In the genomic region with DNA sequence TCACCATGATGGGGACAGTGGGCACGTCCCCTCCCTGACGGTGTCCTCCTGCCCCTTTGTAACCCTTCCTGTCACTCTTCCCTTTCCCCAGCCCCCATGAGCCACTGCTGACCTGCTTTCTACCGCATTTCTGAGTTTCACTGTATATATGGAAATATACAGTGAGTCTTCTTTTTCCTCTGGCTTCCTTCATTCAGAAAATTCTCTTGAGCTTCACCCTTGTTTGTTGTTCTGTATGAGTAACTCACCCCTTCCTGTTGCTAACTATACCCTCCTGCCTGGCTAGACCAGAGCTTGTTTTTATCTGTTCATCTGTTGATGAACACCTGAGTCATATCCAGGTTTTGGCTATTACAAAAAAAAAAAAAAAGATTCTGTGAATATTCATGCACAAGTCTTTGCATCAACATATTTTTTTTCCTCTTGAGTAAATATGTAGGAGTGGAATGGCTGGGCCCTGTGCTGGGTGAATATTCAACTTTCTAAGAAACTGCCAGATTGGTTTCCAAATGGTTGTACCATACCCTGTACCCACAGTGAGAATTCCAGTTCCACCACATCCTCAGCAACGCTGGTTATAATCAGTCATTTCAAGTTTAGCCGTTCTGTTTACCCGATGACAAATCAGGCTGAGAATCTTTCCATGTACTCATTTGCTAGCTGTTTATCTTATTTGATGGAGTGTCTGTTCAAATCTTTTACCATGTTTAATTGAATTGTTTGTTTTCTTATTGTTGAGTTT, we compare ENCODE assay signal across 8 cellular contexts.
DNase-seq lines count a peak whose midpoint lies in the region; ATAC-seq and TF ChIP-seq lines count a peak whose summit lies in the region.
"Had no signal": no experiment of that assay in that cellular context is flagged by ENCODE, and none has a peak within 500 bp of the region (broad histone marks: within the 10 kb centered on the region; RNA-seq: fewer than 3 reads in every experiment).

No MANE protein-coding gene starts in this region.

- peak; percentile 87 for DNase-seq in H4 (ENCODE audit: low spot score)
- peak; percentile 55 to 76 for DNase-seq in SW 1271 (lab: John Stamatoyannopoulos, UW)
- peak; percentile 61 for DNase-seq in choroid plexus epithelial cell (ENCODE audit: low read depth)
- peak; percentile 33 for DNase-seq in pulmonary artery endothelial cell (ENCODE audit: low read depth, low spot score)
- no peak for DNase-seq in NOMO-1 treated with DMSO at 0.1 percent for 48 hours (lab: John Stamatoyannopoulos, UW; ENCODE audit: unreplicated experiment)
- no peak for DNase-seq in cerebellar nuclear complex (lab: John Stamatoyannopoulos, UW)
- DNase-seq: NCI-H187 treated with DMSO at 0.1 percent for 48 hours had no signal

- no peak for ATAC-seq in HG02970 (IDR thresholded peaks at IDR 0.05; ENCODE audit: low FRiP score, unreplicated experiment)

- no peak overlapping the region for H3K4me3 ChIP-seq in choroid plexus epithelial cell (ENCODE audit: low read depth, low read length)

- no peak for TF ChIP-seq CTCF in choroid plexus epithelial cell (conservative IDR thresholded peaks at IDR 0.05; ENCODE audit: low read depth, low read length)

Comparison
In these comparisons a context has a peak if more than half of its experiments do, and no peak if none do; other contexts are left out.
1. DNase-seq: peak in H4 (single experiment), SW 1271 (2 of 2), choroid plexus epithelial cell (single experiment) and pulmonary artery endothelial cell (single experiment); none in NOMO-1 treated with DMSO at 0.1 percent for 48 hours (single experiment) and cerebellar nuclear complex (0 of 2).